ENCODE assay signal across 23 cellular contexts in the genomic region with DNA sequence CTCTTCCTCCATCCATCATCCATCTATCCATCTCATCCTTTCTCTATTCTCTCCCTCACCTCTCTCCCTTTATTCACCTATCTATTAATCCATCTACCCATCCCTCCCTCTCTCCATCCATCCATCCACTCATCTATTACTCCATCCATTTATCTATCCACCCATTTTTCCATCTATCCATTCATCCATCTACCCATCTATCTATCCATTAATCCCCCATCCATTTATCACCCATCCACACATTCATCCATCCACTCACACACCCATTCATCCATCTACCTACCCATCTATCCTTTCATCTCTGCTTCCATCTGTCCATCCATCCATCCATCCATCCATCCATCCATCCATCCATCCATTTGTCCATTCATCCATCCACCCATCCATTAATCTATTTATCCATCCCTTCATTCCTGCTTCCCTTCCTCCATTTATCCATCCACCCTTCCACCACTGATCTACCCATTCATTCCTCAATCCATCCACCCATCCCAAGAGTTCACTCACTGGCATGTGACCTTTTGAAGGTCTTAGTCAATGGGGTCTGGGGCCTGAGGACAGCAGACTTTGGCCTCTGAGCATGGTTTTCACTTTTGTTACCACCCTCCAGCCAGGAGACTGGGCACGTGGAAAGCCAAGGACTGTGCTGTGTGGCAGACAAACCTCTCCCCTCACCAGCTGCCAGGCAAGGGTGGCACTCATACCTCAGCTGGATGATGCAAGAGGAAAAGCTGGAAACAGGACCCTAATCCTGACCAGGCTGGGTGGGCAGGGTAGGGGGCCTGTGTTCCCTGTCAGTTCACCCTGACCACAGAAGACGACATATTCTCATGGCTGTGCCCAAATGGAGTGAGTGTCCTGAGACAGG.
DNase-seq lines count a peak whose midpoint lies in the region; ATAC-seq, FAIRE-seq and TF ChIP-seq lines count a peak whose summit lies in the region.
"Had no signal": no experiment of that assay in that cellular context is flagged by ENCODE, and none has a peak within 500 bp of the region (broad histone marks: within the 10 kb centered on the region; RNA-seq: fewer than 3 reads in every experiment).

No MANE protein-coding gene starts in this region.

- no peaks in the 10 kb centered on the region for H3K79me2 ChIP-seq in neural progenitor cell (ENCODE audit: low read depth)

- peaks cover 32% of the 10 kb centered on the region for H3K4me1 ChIP-seq in neural progenitor cell
- peaks cover 7% of the 10 kb centered on the region for H3K4me1 ChIP-seq in suprapubic skin
- no peaks in the 10 kb centered on the region for H3K4me1 ChIP-seq in small intestine (ENCODE audit: control insufficient read depth in 2 of 2, insufficient read depth in 1 of 2, low read depth in 1 of 2, low read length in 1 of 2)

- H3K27me3 ChIP-seq in neural progenitor cell: no peaks in the 10 kb centered on the region
- peaks cover 5% of the 10 kb centered on the region for H3K27me3 ChIP-seq in suprapubic skin
- no peaks in the 10 kb centered on the region for H3K27me3 ChIP-seq in small intestine (ENCODE audit: control insufficient read depth in 2 of 2, insufficient read depth in 2 of 2, low read length in 2 of 2)
- H3K27me3 ChIP-seq: SJCRH30 had no signal

- H3F3A ChIP-seq in neural progenitor cell (ENCODE audit: low read depth): peaks cover 28% of the 10 kb centered on the region

- DNase-seq in activated T-cell treated with anti-CD3 and anti-CD28 coated beads, Interleukin-2, amount 50 U/mL, for 24 hours: peak; percentile 13
- DNase-seq in activated T-cell treated with anti-CD3 and anti-CD28 coated beads, Interleukin-2, amount 50 U/mL, for 72 hours: no peak
- DNase-seq in ecto neural progenitor cell (ENCODE audit: low spot score) (peak; percentile 35), neural progenitor cell (ENCODE audit: low spot score) (no peak), suprapubic skin (ENCODE audit: low spot score in 2 of 2) (peak; percentile 35 to 42), NCI-H446 treated with DMSO at 0.1 percent for 48 hours (lab: John Stamatoyannopoulos, UW) (no peak), small intestine (no peak), RCC 7860 (ENCODE audit: low spot score) (no peak)
- DNase-seq: CD4-positive, alpha-beta memory T cell; DMS53; EL; HFFc6; KG1; MV-4-11; NCI-H187; NCI-H2227 treated with DMSO at 0.1 percent for 48 hours; NCI-H524 treated with DMSO at 0.1 percent for 48 hours; PC-3 had no signal

- H3K4me3 Mint-ChIP-seq in activated T-cell treated with anti-CD3 and anti-CD28 coated beads, Interleukin-2, amount 50 U/mL, for 24 hours: no peak overlapping the region
- no peak overlapping the region for H3K4me3 Mint-ChIP-seq in activated T-cell treated with anti-CD3 and anti-CD28 coated beads, Interleukin-2, amount 50 U/mL, for 72 hours
- H3K4me3 Mint-ChIP-seq in neural progenitor cell: no peak overlapping the region
- H3K4me3 Mint-ChIP-seq: CD4-positive, alpha-beta memory T cell; GM23338; HFFc6 had no signal

- WGBS in suprapubic skin: 79% methylated on average over 2 of the region's 2 CpGs
- WGBS in small intestine, 3 donors: 74 to 89% (median 75%) methylated on average over 2 of the region's 2 CpGs

- no peak overlapping the region for H3K27ac Mint-ChIP-seq in activated T-cell treated with anti-CD3 and anti-CD28 coated beads, Interleukin-2, amount 50 U/mL, for 24 hours
- no peak overlapping the region for H3K27ac Mint-ChIP-seq in activated T-cell treated with anti-CD3 and anti-CD28 coated beads, Interleukin-2, amount 50 U/mL, for 72 hours
- H3K27ac Mint-ChIP-seq in neural progenitor cell: no peak overlapping the region
- H3K27ac Mint-ChIP-seq: CD4-positive, alpha-beta memory T cell; GM23338; HFFc6 had no signal

- H3K9ac ChIP-seq in neural progenitor cell: no peak overlapping the region

- no peaks in the 10 kb centered on the region for H3K4me1 Mint-ChIP-seq in activated T-cell treated with anti-CD3 and anti-CD28 coated beads, Interleukin-2, amount 50 U/mL, for 24 hours (ENCODE audit: low read depth)
- no peaks in the 10 kb centered on the region for H3K4me1 Mint-ChIP-seq in activated T-cell treated with anti-CD3 and anti-CD28 coated beads, Interleukin-2, amount 50 U/mL, for 72 hours (ENCODE audit: low read depth)
- H3K4me1 Mint-ChIP-seq in neural progenitor cell: peaks cover 23% of the 10 kb centered on the region
- H3K4me1 Mint-ChIP-seq: CD4-positive, alpha-beta memory T cell had no signal

- TF ChIP-seq POLR2A in suprapubic skin (IDR thresholded peaks at IDR 0.05): no peak

- no peak overlapping the region for H3K4me3 ChIP-seq in neural progenitor cell
- no peak overlapping the region for H3K4me3 ChIP-seq in suprapubic skin
- no peak overlapping the region for H3K4me3 ChIP-seq in small intestine (ENCODE audit: low read depth in 1 of 2, low read length in 2 of 2)
- H3K4me3 ChIP-seq: GM12878, GM23338, SJCRH30 had no signal

- H4K20me1 ChIP-seq in neural progenitor cell (ENCODE audit: low read depth): no peaks in the 10 kb centered on the region

- no peaks in the 10 kb centered on the region for H3K36me3 ChIP-seq in neural progenitor cell
- no peaks in the 10 kb centered on the region for H3K36me3 ChIP-seq in suprapubic skin
- no peaks in the 10 kb centered on the region for H3K36me3 ChIP-seq in small intestine (ENCODE audit: control insufficient read depth in 2 of 2, insufficient read depth in 2 of 2, low read length in 2 of 2)
- H3K36me3 ChIP-seq: SJCRH30 had no signal

- H3K4me2 ChIP-seq in neural progenitor cell: peak overlapping the region; percentile 69
- H3K4me2 ChIP-seq: GM23338 had no signal

- TF ChIP-seq EP300 in suprapubic skin (IDR thresholded peaks at IDR 0.05): no peak

- H3K27ac ChIP-seq in neural progenitor cell (no peak overlapping the region), suprapubic skin (no peak overlapping the region), small intestine (ENCODE audit: low read depth in 1 of 2, low read length in 1 of 2) (no peak overlapping the region)

- no peaks in the 10 kb centered on the region for H3K27me3 Mint-ChIP-seq in activated T-cell treated with anti-CD3 and anti-CD28 coated beads, Interleukin-2, amount 50 U/mL, for 24 hours
- peaks cover 6% of the 10 kb centered on the region for H3K27me3 Mint-ChIP-seq in activated T-cell treated with anti-CD3 and anti-CD28 coated beads, Interleukin-2, amount 50 U/mL, for 72 hours (ENCODE audit: low read depth)
- H3K27me3 Mint-ChIP-seq in neural progenitor cell (ENCODE audit: insufficient read depth, low read depth): peaks cover 25% of the 10 kb centered on the region

- H3K9me3 ChIP-seq in neural progenitor cell (ENCODE audit: low read depth): no peaks in the 10 kb centered on the region
- H3K9me3 ChIP-seq in suprapubic skin: no peaks in the 10 kb centered on the region
- H3K9me3 ChIP-seq in small intestine (ENCODE audit: control insufficient read depth, low read depth): no peaks in the 10 kb centered on the region
- H3K9me3 ChIP-seq: SJCRH30 had no signal

- H2AFZ ChIP-seq in neural progenitor cell (replicated peaks): no peak overlapping the region
- H2AFZ ChIP-seq: GM23338 had no signal

- TF ChIP-seq CTCF in neural progenitor cell (IDR thresholded peaks at IDR 0.05) (no peak), suprapubic skin (IDR thresholded peaks at IDR 0.05) (no peak)

- H3K36me3 Mint-ChIP-seq in activated T-cell treated with anti-CD3 and anti-CD28 coated beads, Interleukin-2, amount 50 U/mL, for 24 hours (ENCODE audit: low read depth): no peaks in the 10 kb centered on the region
- no peaks in the 10 kb centered on the region for H3K36me3 Mint-ChIP-seq in activated T-cell treated with anti-CD3 and anti-CD28 coated beads, Interleukin-2, amount 50 U/mL, for 72 hours (ENCODE audit: insufficient read depth in 2 of 2)
- H3K36me3 Mint-ChIP-seq in neural progenitor cell: no peaks in the 10 kb centered on the region
- H3K36me3 Mint-ChIP-seq: CD4-positive, alpha-beta memory T cell had no signal

- no peaks in the 10 kb centered on the region for H3K9me3 Mint-ChIP-seq in activated T-cell treated with anti-CD3 and anti-CD28 coated beads, Interleukin-2, amount 50 U/mL, for 24 hours
- H3K9me3 Mint-ChIP-seq in activated T-cell treated with anti-CD3 and anti-CD28 coated beads, Interleukin-2, amount 50 U/mL, for 72 hours: peaks cover 0 to 5% of the 10 kb centered on the region in 2 donors
- H3K9me3 Mint-ChIP-seq in neural progenitor cell: peaks cover 8% of the 10 kb centered on the region
- H3K9me3 Mint-ChIP-seq: GM23338 had no signal

- ATAC-seq in activated T-cell treated with anti-CD3 and anti-CD28 coated beads, Interleukin-2, amount 50 U/mL, for 72 hours (replicated peaks in 1 of 2): no peak
- ATAC-seq: GM12878, GM23338, HepG2, PC-3 had no signal

- FAIRE-seq in small intestine (lab: Jason Lieb, UNC) (no peak), RCC 7860 (lab: Jason Lieb, UNC) (no peak)
- FAIRE-seq: GM12878, GM19239, HepG2 had no signal

Comparison
In these comparisons a context has a peak if more than half of its experiments do, and no peak if none do; other contexts are left out.
1. DNase-seq: peak in activated T-cell treated with anti-CD3 and anti-CD28 coated beads, Interleukin-2, amount 50 U/mL, for 24 hours (single experiment), ecto neural progenitor cell (single experiment) and suprapubic skin (2 of 2); none in activated T-cell treated with anti-CD3 and anti-CD28 coated beads, Interleukin-2, amount 50 U/mL, for 72 hours (0 of 2), neural progenitor cell (single experiment), NCI-H446 treated with DMSO at 0.1 percent for 48 hours (single experiment), small intestine (single experiment) and RCC 7860 (single experiment).